ENCODE assay signal across 1 cellular context in the genomic region with DNA sequence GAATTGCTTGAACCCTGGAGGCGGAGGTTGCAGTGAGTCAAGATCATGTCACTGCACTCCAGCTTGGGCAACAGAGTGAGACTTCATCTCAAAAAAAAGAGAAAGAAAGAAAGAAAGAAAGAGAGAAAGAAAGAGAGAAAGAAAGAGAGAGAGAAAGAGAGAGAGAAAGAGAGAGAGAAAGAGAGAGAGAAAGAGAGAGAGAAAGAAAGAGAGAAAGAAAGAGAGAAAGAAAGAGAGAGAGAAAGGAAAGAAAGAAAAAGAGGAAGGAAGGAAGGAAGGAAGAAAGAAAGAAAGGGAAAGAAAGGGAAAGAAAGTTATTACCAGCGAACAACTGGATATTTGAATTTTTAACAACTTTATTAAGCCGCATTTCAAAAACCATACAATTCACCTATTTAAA.
TF ChIP-seq lines count a peak whose summit lies in the region.
"Not testable (repeated sequence)": the region's sequence is repeated elsewhere in the genome, so short reads cannot be mapped to it uniquely, and the experiment has no call there.

No MANE protein-coding gene starts in this region.

TF ChIP-seq in K562, 482 proteins besides CTCF, POLR2A, EP300 and RAD21:
- TF ChIP-seq, protein P1, sequence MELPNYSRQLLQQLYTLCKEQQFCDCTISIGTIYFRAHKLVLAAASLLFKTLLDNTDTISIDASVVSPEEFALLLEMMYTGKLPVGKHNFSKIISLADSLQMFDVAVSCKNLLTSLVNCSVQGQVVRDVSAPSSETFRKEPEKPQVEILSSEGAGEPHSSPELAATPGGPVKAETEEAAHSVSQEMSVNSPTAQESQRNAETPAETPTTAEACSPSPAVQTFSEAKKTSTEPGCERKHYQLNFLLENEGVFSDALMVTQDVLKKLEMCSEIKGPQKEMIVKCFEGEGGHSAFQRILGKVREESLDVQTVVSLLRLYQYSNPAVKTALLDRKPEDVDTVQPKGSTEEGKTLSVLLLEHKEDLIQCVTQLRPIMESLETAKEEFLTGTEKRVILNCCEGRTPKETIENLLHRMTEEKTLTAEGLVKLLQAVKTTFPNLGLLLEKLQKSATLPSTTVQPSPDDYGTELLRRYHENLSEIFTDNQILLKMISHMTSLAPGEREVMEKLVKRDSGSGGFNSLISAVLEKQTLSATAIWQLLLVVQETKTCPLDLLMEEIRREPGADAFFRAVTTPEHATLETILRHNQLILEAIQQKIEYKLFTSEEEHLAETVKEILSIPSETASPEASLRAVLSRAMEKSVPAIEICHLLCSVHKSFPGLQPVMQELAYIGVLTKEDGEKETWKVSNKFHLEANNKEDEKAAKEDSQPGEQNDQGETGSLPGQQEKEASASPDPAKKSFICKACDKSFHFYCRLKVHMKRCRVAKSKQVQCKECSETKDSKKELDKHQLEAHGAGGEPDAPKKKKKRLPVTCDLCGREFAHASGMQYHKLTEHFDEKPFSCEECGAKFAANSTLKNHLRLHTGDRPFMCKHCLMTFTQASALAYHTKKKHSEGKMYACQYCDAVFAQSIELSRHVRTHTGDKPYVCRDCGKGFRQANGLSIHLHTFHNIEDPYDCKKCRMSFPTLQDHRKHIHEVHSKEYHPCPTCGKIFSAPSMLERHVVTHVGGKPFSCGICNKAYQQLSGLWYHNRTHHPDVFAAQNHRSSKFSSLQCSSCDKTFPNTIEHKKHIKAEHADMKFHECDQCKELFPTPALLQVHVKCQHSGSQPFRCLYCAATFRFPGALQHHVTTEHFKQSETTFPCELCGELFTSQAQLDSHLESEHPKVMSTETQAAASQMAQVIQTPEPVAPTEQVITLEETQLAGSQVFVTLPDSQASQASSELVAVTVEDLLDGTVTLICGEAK (IDR thresholded peaks at IDR 0.05) = peak; percentile 70
- TF ChIP-seq, protein P1 (CRISPR knock-in tag; IDR thresholded peaks at IDR 0.05) = not testable (repeated sequence)
- TF ChIP-seq, protein P2, sequence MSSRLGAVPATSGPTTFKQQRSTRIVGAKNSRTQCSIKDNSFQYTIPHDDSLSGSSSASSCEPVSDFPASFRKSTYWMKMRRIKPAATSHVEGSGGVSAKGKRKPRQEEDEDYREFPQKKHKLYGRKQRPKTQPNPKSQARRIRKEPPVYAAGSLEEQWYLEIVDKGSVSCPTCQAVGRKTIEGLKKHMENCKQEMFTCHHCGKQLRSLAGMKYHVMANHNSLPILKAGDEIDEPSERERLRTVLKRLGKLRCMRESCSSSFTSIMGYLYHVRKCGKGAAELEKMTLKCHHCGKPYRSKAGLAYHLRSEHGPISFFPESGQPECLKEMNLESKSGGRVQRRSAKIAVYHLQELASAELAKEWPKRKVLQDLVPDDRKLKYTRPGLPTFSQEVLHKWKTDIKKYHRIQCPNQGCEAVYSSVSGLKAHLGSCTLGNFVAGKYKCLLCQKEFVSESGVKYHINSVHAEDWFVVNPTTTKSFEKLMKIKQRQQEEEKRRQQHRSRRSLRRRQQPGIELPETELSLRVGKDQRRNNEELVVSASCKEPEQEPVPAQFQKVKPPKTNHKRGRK (tag; IDR thresholded peaks at IDR 0.05) = peak; percentile 57; the same call in 1 of the 2 replicates
